In genomic region chr15:95025924-95026728, GRCh38 we compare ENCODE assay signal across 1 cellular context.
A peak's percentile ranks its signal among the peaks of the same experiment; 100 is the strongest.
TF ChIP-seq lines count a peak whose summit lies in the region.

No MANE protein-coding gene starts in this region.

TF ChIP-seq in K562, 482 proteins besides CTCF, POLR2A, EP300 and RAD21 (continued from another document):
- peak; percentile 97 for TF ChIP-seq ZBTB40 (IDR thresholded peaks at IDR 0.05)
- TF ChIP-seq ZBTB40 (CRISPR knock-in tag; IDR thresholded peaks at IDR 0.05), result peak; percentile 92
- TF ChIP-seq ERF (CRISPR knock-in tag; IDR thresholded peaks at IDR 0.05), result no peak
- no peak for TF ChIP-seq ZNF512 (tag; IDR thresholded peaks at IDR 0.05)
- 0 out of 2 replicates have a peak, but pooled peaks have one; percentile 17 for TF ChIP-seq DEAF1 (CRISPR knock-in tag; IDR thresholded peaks at IDR 0.05)
- no peak for TF ChIP-seq THAP12 (CRISPR knock-in tag; IDR thresholded peaks at IDR 0.05)
- no peak for TF ChIP-seq COPS2 (conservative IDR thresholded peaks at IDR 0.05)
- no peak for TF ChIP-seq MXD1 (CRISPR knock-in tag; IDR thresholded peaks at IDR 0.05; ENCODE audit: borderline replicate concordance, poor library complexity, severe bottlenecking)
- no peak for TF ChIP-seq ZNF274 (IDR thresholded peaks at IDR 0.05; ENCODE audit: borderline replicate concordance, low read depth, low read length)
- no peak for TF ChIP-seq CBX5 (IDR thresholded peaks at IDR 0.05; ENCODE audit: borderline replicate concordance, low read depth)
- TF ChIP-seq MCM5 (IDR thresholded peaks at IDR 0.05; ENCODE audit: low read depth), result no peak
- no peak for TF ChIP-seq KAT7 (CRISPR knock-in tag; IDR thresholded peaks at IDR 0.05; ENCODE audit: borderline replicate concordance)
- no peak for TF ChIP-seq ZNF561 (CRISPR knock-in tag; conservative IDR thresholded peaks at IDR 0.05)
- TF ChIP-seq NR2C1 (IDR thresholded peaks at IDR 0.05), result no peak
- 0 out of 2 replicates have a peak, but pooled peaks have one; percentile 18 for TF ChIP-seq NR2C1 (tag; IDR thresholded peaks at IDR 0.05)
- TF ChIP-seq ZNF174 (CRISPR knock-in tag; IDR thresholded peaks at IDR 0.05), result no peak
- no peak for TF ChIP-seq FOXK1 (CRISPR knock-in tag; IDR thresholded peaks at IDR 0.05; ENCODE audit: borderline replicate concordance)
- TF ChIP-seq PML (IDR thresholded peaks at IDR 0.05; ENCODE audit: low read length), result no peak
- TF ChIP-seq ZFX (CRISPR knock-in tag; IDR thresholded peaks at IDR 0.05), result no peak
- peak; percentile 50; the same call in 1 of the 2 replicates for TF ChIP-seq SMC3 (conservative IDR thresholded peaks at IDR 0.05; ENCODE audit: insufficient read depth, low read depth, low read length)
- TF ChIP-seq MAFK (IDR thresholded peaks at IDR 0.05; ENCODE audit: low read length), result no peak
- no peak for TF ChIP-seq NKRF (IDR thresholded peaks at IDR 0.05; ENCODE audit: borderline replicate concordance)
- no peak for TF ChIP-seq NFRKB (IDR thresholded peaks at IDR 0.05; ENCODE audit: low read depth)
- peak; percentile 20; the same call in 1 of the 2 replicates for TF ChIP-seq RAD51 (IDR thresholded peaks at IDR 0.05; ENCODE audit: borderline replicate concordance, low read depth)
- peak; percentile 90 for TF ChIP-seq TFE3 (CRISPR knock-in tag; IDR thresholded peaks at IDR 0.05)
- no peak for TF ChIP-seq TAF9B (IDR thresholded peaks at IDR 0.05; ENCODE audit: partially characterized antibody)
- TF ChIP-seq CHCHD3 (CRISPR knock-in tag; IDR thresholded peaks at IDR 0.05), result no peak
- TF ChIP-seq HLTF (IDR thresholded peaks at IDR 0.05), result no peak
- TF ChIP-seq LEF1 (IDR thresholded peaks at IDR 0.05), result no peak
- peak; percentile 23; the same call in 1 of the 2 replicates for TF ChIP-seq CC2D1A (IDR thresholded peaks at IDR 0.05)
- no peak for TF ChIP-seq MXI1 (IDR thresholded peaks at IDR 0.05; ENCODE audit: low read depth, low read length)
- no peak for TF ChIP-seq ZNF24 (IDR thresholded peaks at IDR 0.05)
